2 cellular contexts compared by ENCODE assay signal in the genomic region with DNA sequence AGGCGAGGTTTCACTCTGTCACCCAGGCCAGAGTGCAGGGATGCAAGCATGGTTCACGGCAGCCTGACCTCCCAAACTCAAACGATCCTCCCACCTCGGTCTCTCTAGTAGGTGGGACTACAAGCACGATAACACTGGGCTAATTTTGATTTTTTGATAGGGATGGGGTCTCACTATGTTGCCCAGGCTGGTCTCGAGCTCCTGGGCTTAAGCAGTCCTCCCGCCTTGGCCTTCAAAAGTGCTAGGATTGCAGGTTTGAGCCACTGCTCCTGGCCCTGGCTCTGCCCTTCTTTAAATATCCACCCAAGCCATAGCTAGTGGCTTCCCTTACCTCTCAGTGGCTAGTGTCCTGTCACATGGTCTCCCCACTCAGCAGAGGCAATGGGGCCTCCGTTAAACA.
A peak's percentile ranks its signal among the peaks of the same experiment; 100 is the strongest.
TF ChIP-seq lines count a peak whose summit lies in the region.

No MANE protein-coding gene starts in this region.

TF ChIP-seq in HEK293, 187 proteins besides CTCF, POLR2A, EP300 and RAD21:
- TF ChIP-seq ZNF645 (tag by site-specific recombination; IDR thresholded peaks at IDR 0.05) (no peak), ZNF121 (tag by site-specific recombination; IDR thresholded peaks at IDR 0.05) (0 out of 2 replicates have a peak, but pooled peaks have one; percentile 15)
TF ChIP-seq in HEK293: peak in this region for 1.

TF ChIP-seq in H1, 55 proteins besides CTCF, POLR2A, EP300 and RAD21:
- TF ChIP-seq USF2 (IDR thresholded peaks at IDR 0.05; ENCODE audit: low read length): no peak
